ENCODE assay signal across 28 cellular contexts in genomic region chr20:44792794-44793193, GRCh38. TPM values are rescaled to one million over a fixed set of nuclear protein-coding genes. Genes with fewer than 3 reads are reported as not detected.
"Had no signal": no experiment of that assay in that cellular context is flagged by ENCODE, and none has a peak within 500 bp of the region (broad histone marks: within the 10 kb centered on the region; RNA-seq: fewer than 3 reads in every experiment).

No MANE protein-coding gene starts in this region.

- H3K27me3 ChIP-seq: pancreas, testis, thyroid gland, upper lobe of left lung had no signal

- H3K4me1 ChIP-seq: left lung, lower lobe of right lung, pancreas, prostate gland, stomach, thyroid gland, transverse colon, upper lobe of left lung had no signal

- H3K9me3 ChIP-seq: left lung, lower lobe of right lung, pancreas, prostate gland, stomach, testis, thyroid gland, transverse colon, upper lobe of left lung had no signal

- H3K36me3 ChIP-seq: left lung, lower lobe of right lung, pancreas, prostate gland, stomach, thyroid gland, transverse colon, upper lobe of left lung had no signal

- H3K4me3 ChIP-seq: left lung, lower lobe of right lung, pancreas, prostate gland, skin epidermis, stomach, testis, thyroid gland, transverse colon, upper lobe of left lung had no signal

- DNase-seq: immature natural killer cell; kidney; left colon; left lung; lower lobe of right lung; mammary epithelial cell; mesenchymal stem cell; naive thymus-derived CD8-positive, alpha-beta T cell; pancreas; posterior cingulate gyrus; retina; right cardiac atrium; stimulated activated CD4-positive, alpha-beta T cell treated with anti-CD3 and anti-CD28 coated beads, Interleukin-12 subunit alpha, Interleukin-12 subunit beta, amount 100 ng/mL, for 4 hours; stimulated activated CD4-positive, alpha-beta T cell treated with anti-CD3 and anti-CD28 coated beads, Interleukin-15, amount 100 ng/mL, for 24 hours; stimulated activated CD4-positive, alpha-beta T cell treated with anti-CD3 and anti-CD28 coated beads, Interleukin-2, amount 100 ng/mL, for 24 hours; stimulated activated CD4-positive, alpha-beta T cell treated with anti-CD3 and anti-CD28 coated beads, Interleukin-4, amount 100 ng/mL, for 1 hour; stimulated activated naive B cell treated with anti-CD40 and anti-IgM and Interleukin-4, amounts not matched to agents 10 μg/mL and 1 μg/mL and 100 μg/mL, for 72 hours; stimulated activated naive CD8-positive, alpha-beta T cell treated with anti-CD3 and anti-CD28 coated beads, Interleukin-15, Interleukin-2, amounts not matched to agents 100 U/mL and 50 U/mL, for 24 hours; stomach; testis; thyroid gland; transverse colon; upper lobe of left lung had no signal

- H3K27ac ChIP-seq: left lung, lower lobe of right lung, pancreas, prostate gland, skin epidermis, stomach, testis, thyroid gland, transverse colon, upper lobe of left lung had no signal

- ATAC-seq: left colon; left lung; lower lobe of right lung; naive thymus-derived CD8-positive, alpha-beta T cell; pancreas; right cardiac atrium; sciatic nerve; stimulated activated naive B cell treated with anti-CD40 and anti-IgM and Interleukin-4, amounts not matched to agents 10 μg/mL and 1 μg/mL and 100 μg/mL, for 72 hours; stimulated activated naive CD8-positive, alpha-beta T cell treated with anti-CD3 and anti-CD28 coated beads, Interleukin-15, Interleukin-2, amounts not matched to agents 100 U/mL and 50 U/mL, for 24 hours had no signal

RNA-seq across cellular contexts. Expression of gene RIMS4, which starts 17.6 kb away (rescaled TPM):
- total RNA-seq: liver; naive thymus-derived CD8-positive, alpha-beta T cell had no signal

RNA-seq across cellular contexts. Expression of gene KCNK15, which starts 47.1 kb away (rescaled TPM):
- total RNA-seq: naive thymus-derived CD8-positive, alpha-beta T cell; neural crest cell had no signal
